ENCODE assay signal across 8 cellular contexts in genomic region chr17:43367588-43368242, GRCh38. TPM values are rescaled to one million over a fixed set of nuclear protein-coding genes. Genes with fewer than 3 reads are reported as not detected.
DNase-seq lines count a peak whose midpoint lies in the region; ATAC-seq, FAIRE-seq and TF ChIP-seq lines count a peak whose summit lies in the region.

No MANE protein-coding gene starts in this region.

- no peak for TF ChIP-seq CTCF in KMS-11 (conservative IDR thresholded peaks at IDR 0.05; ENCODE audit: low read depth, low read length)
- no peak for TF ChIP-seq CTCF in astrocyte of the cerebellum (IDR thresholded peaks at IDR 0.05; ENCODE audit: low read depth, low read length, missing control alignments)
- no peak for TF ChIP-seq CTCF in hepatocyte (IDR thresholded peaks at IDR 0.05; ENCODE audit: poor library complexity)

- H4K20me1 ChIP-seq in KMS-11 (ENCODE audit: insufficient read depth) = no peaks in the 10 kb centered on the region
- no peaks in the 10 kb centered on the region for H4K20me1 ChIP-seq in hepatocyte (ENCODE audit: insufficient read depth, poor library complexity, severe bottlenecking)

- H3K27ac ChIP-seq in KMS-11 = peak overlapping the region; percentile 97
- peak overlapping the region; percentile 85 for H3K27ac ChIP-seq in hepatocyte
- peak overlapping the region; percentile 98 for H3K27ac ChIP-seq in skeletal muscle tissue (ENCODE audit: low read depth, low read length)

- H3K4me1 ChIP-seq in KMS-11 (ENCODE audit: low read depth, poor library complexity, severe bottlenecking) = peaks cover 52% of the 10 kb centered on the region
- peaks cover 22% of the 10 kb centered on the region for H3K4me1 ChIP-seq in hepatocyte (ENCODE audit: insufficient read depth)
- peaks cover 10 to 24% (median 15%) of the 10 kb centered on the region in 3 donors for H3K4me1 ChIP-seq in skeletal muscle tissue (ENCODE audit: control insufficient read depth in 3 of 3, insufficient read depth in 3 of 3, low read length in 3 of 3)

- no peaks in the 10 kb centered on the region for H3K9me2 ChIP-seq in hepatocyte (replicated peaks; ENCODE audit: insufficient read depth)

- H3K4me2 ChIP-seq in KMS-11 (peak overlapping the region; percentile 74), hepatocyte (peak overlapping the region; percentile 81)

- DNase-seq in EL = peak; percentile 96
- peak; percentile 92 for DNase-seq in RCC 7860 (ENCODE audit: low spot score)
- DNase-seq in astrocyte of the cerebellum (ENCODE audit: low read depth) = peak; percentile 81
- peak; percentile 82 for DNase-seq in hepatocyte (ENCODE audit: low spot score)
- no peak for DNase-seq in NK-92 treated with Interleukin-12 subunit alpha and Interleukin-12 subunit beta, amount 100 ng/mL, for 24 hours (lab: John Stamatoyannopoulos, UW)

- in situ Hi-C loops in astrocyte of the cerebellum (cut with HindIII; ENCODE audit: low sequenced_read_pairs) = no loop called here

- peak; percentile 14 for ATAC-seq in GM21619 (IDR thresholded peaks at IDR 0.05; ENCODE audit: unreplicated experiment)

- FAIRE-seq in RCC 7860 (lab: Jason Lieb, UNC) = peak; percentile 71

- peak overlapping the region; percentile 94 for H3K9ac ChIP-seq in KMS-11
- H3K9ac ChIP-seq in skeletal muscle tissue (ENCODE audit: low read depth in 1 of 3, low read length in 3 of 3) = peak overlapping the region; percentile 74 to 94 (median 92)

- H3K79me2 ChIP-seq in KMS-11 (ENCODE audit: insufficient read depth, low read depth) = peaks cover 21% of the 10 kb centered on the region; the same call in 1 of the 2 replicates
- peaks cover 9% of the 10 kb centered on the region for H3K79me2 ChIP-seq in hepatocyte

- H3K9me3 ChIP-seq in hepatocyte (ENCODE audit: low read depth) = no peaks in the 10 kb centered on the region
- H3K9me3 ChIP-seq in skeletal muscle tissue (ENCODE audit: control insufficient read depth in 3 of 3, low read length in 3 of 3) = no peaks in the 10 kb centered on the region

- no peak overlapping the region for H3K4me3 ChIP-seq in KMS-11 (IDR thresholded peaks at IDR 0.05; ENCODE audit: insufficient read depth, low read depth, low read length)
- peak overlapping the region; percentile 5 for H3K4me3 ChIP-seq in astrocyte of the cerebellum (ENCODE audit: low read depth, low read length)
- H3K4me3 ChIP-seq in hepatocyte = no peak overlapping the region
- H3K4me3 ChIP-seq in skeletal muscle tissue (ENCODE audit: low read length in 3 of 3) = peak overlapping the region; percentile 63 to 83 (median 80)

- no peaks in the 10 kb centered on the region for H3K36me3 ChIP-seq in KMS-11 (ENCODE audit: insufficient read depth)
- no peaks in the 10 kb centered on the region for H3K36me3 ChIP-seq in hepatocyte (replicated peaks; ENCODE audit: insufficient read depth, low read depth)
- no peaks in the 10 kb centered on the region for H3K36me3 ChIP-seq in skeletal muscle tissue (ENCODE audit: control insufficient read depth in 3 of 3, insufficient read depth in 3 of 3, low read length in 3 of 3)

- 40% methylated on average over 18 of the region's 18 CpGs for WGBS in hepatocyte (ENCODE audit: low lambda C conversion rate, missing lambda C conversion rate)

- H3K27me3 ChIP-seq in KMS-11 (ENCODE audit: insufficient read depth, low read depth) = no peaks in the 10 kb centered on the region
- no peaks in the 10 kb centered on the region for H3K27me3 ChIP-seq in hepatocyte
- H3K27me3 ChIP-seq in skeletal muscle tissue (ENCODE audit: control insufficient read depth in 3 of 3, insufficient read depth in 3 of 3, low read length in 3 of 3) = no peaks in the 10 kb centered on the region

- H2AFZ ChIP-seq in KMS-11 (ENCODE audit: low read depth) (peak overlapping the region; percentile 62), hepatocyte (no peak overlapping the region)

RNA-seq across cellular contexts. Expression of gene ARL4D, which starts 31.1 kb away (rescaled TPM):
- total RNA-seq in hepatocyte (35.3 and 35.8 TPM in 2 replicates), skeletal muscle tissue (10.4 TPM)
- polyA plus RNA-seq in hepatocyte = 93.2 and 99.9 TPM in 2 replicates

Comparison
In these comparisons a context has a peak if more than half of its experiments do, and no peak if none do; other contexts are left out.
1. H3K4me3 ChIP-seq: peak in astrocyte of the cerebellum (single experiment) and skeletal muscle tissue (3 of 3); none in KMS-11 (single experiment) and hepatocyte (single experiment).
2. Peak in every context shown above with its lines, with median percentiles within 50 percentile points of each other: H3K27ac ChIP-seq.